26 cellular contexts compared by ENCODE assay signal in genomic region chr6:23990158-23990557, GRCh38.
"Had no signal": no experiment of that assay in that cellular context is flagged by ENCODE, and none has a peak within 500 bp of the region (broad histone marks: within the 10 kb centered on the region; RNA-seq: fewer than 3 reads in every experiment).

No MANE protein-coding gene starts in this region.

- H3K4me3 Mint-ChIP-seq: activated CD4-positive, alpha-beta memory T cell treated with anti-CD3 and anti-CD28 coated beads, Interleukin-2, amount 10 ng/mL, durations not matched to agents 7 days and 5 days; activated CD4-positive, alpha-beta T cell treated with anti-CD3 and anti-CD28 coated beads, Interleukin-2, amount 10 ng/mL, durations not matched to agents 24 days and 14 days; activated naive CD8-positive, alpha-beta T cell; activated T-cell treated with anti-CD3 and anti-CD28 coated beads, Interleukin-2, amount 50 U/mL, for 24 hours; naive thymus-derived CD8-positive, alpha-beta T cell; neural progenitor cell had no signal

- ATAC-seq: activated CD4-positive, CD25-positive, alpha-beta regulatory T cell treated with anti-CD3 and anti-CD28 coated beads, Interleukin-2, amount 50 U/mL, for 24 hours; body of pancreas; left lung; lower lobe of right lung; naive thymus-derived CD8-positive, alpha-beta T cell; right lobe of liver had no signal

- H3K9ac ChIP-seq: neural progenitor cell had no signal

- H3K4me1 Mint-ChIP-seq: activated CD4-positive, alpha-beta memory T cell treated with anti-CD3 and anti-CD28 coated beads, Interleukin-2, amount 10 ng/mL, durations not matched to agents 7 days and 5 days; activated CD4-positive, alpha-beta T cell treated with anti-CD3 and anti-CD28 coated beads, Interleukin-2, amount 10 ng/mL, durations not matched to agents 24 days and 14 days; naive thymus-derived CD8-positive, alpha-beta T cell; neural progenitor cell had no signal

- H3K9me3 ChIP-seq: body of pancreas, esophagus squamous epithelium, lower lobe of right lung, right lobe of liver, transverse colon had no signal

- H3K36me3 Mint-ChIP-seq: activated naive CD8-positive, alpha-beta T cell; naive thymus-derived CD8-positive, alpha-beta T cell; neural progenitor cell had no signal

- DNase-seq: activated CD4-positive, alpha-beta memory T cell treated with anti-CD3 and anti-CD28 coated beads, Interleukin-2, amount 10 ng/mL, durations not matched to agents 7 days and 5 days; activated CD4-positive, alpha-beta T cell treated with anti-CD3 and anti-CD28 coated beads, Interleukin-2, amount 10 ng/mL, durations not matched to agents 24 days and 14 days; activated CD8-positive, alpha-beta memory T cell treated with anti-CD3 and anti-CD28 coated beads, Interleukin-2, amount 50 U/mL, for 48 hours; activated naive CD4-positive, alpha-beta T cell; activated T-cell treated with anti-CD3 and anti-CD28 coated beads, Interleukin-2, amount 50 U/mL, for 24 hours; aorta; body of pancreas; effector CD8-positive, alpha-beta T cell; esophagus squamous epithelium; foreskin melanocyte; kidney glomerular epithelial cell; left lung; lower lobe of right lung; mesenchymal stem cell; naive thymus-derived CD8-positive, alpha-beta T cell; occipital lobe; right lobe of liver; stimulated activated CD4-positive, alpha-beta T cell treated with anti-CD3 and anti-CD28 coated beads, Interleukin-2, amount 100 ng/mL, for 48 hours; stimulated activated naive CD4-positive, alpha-beta T cell treated with Interleukin-2 at 50 U/mL for 16 hours; T-helper 9 cell; transverse colon; WERI-Rb-1 had no signal

- H3K36me3 ChIP-seq: esophagus squamous epithelium, left lung, lower lobe of right lung, neural progenitor cell, right lobe of liver, transverse colon, WERI-Rb-1 had no signal

- H3K4me2 ChIP-seq: neural progenitor cell had no signal

- H3K27me3 ChIP-seq: body of pancreas, esophagus squamous epithelium, left lung, neural progenitor cell, right lobe of liver, transverse colon had no signal

- H3K27me3 Mint-ChIP-seq: activated CD4-positive, alpha-beta memory T cell treated with anti-CD3 and anti-CD28 coated beads, Interleukin-2, amount 10 ng/mL, durations not matched to agents 7 days and 5 days; activated CD4-positive, alpha-beta T cell treated with anti-CD3 and anti-CD28 coated beads, Interleukin-2, amount 10 ng/mL, durations not matched to agents 24 days and 14 days; activated naive CD8-positive, alpha-beta T cell; activated T-cell treated with anti-CD3 and anti-CD28 coated beads, Interleukin-2, amount 50 U/mL, for 24 hours; naive thymus-derived CD8-positive, alpha-beta T cell had no signal

- H3K4me3 ChIP-seq: body of pancreas, esophagus squamous epithelium, left lung, lower lobe of right lung, neural progenitor cell, right lobe of liver, transverse colon had no signal

- H3K27ac ChIP-seq: body of pancreas, epithelial cell of prostate, esophagus squamous epithelium, left lung, lower lobe of right lung, neural progenitor cell, right lobe of liver, transverse colon, WERI-Rb-1 had no signal

- H3K4me1 ChIP-seq: body of pancreas, esophagus squamous epithelium, left lung, lower lobe of right lung, neural progenitor cell, right lobe of liver, transverse colon had no signal
